In genomic region chr6:109453594-109454482, GRCh38 we compare ENCODE assay signal across 2 cellular contexts.
TF ChIP-seq lines count a peak whose summit lies in the region.

No MANE protein-coding gene starts in this region.

TF ChIP-seq in SK-N-SH, 30 proteins besides CTCF, POLR2A, EP300 and RAD21 (continued from another document):
- TF ChIP-seq, protein P1, sequence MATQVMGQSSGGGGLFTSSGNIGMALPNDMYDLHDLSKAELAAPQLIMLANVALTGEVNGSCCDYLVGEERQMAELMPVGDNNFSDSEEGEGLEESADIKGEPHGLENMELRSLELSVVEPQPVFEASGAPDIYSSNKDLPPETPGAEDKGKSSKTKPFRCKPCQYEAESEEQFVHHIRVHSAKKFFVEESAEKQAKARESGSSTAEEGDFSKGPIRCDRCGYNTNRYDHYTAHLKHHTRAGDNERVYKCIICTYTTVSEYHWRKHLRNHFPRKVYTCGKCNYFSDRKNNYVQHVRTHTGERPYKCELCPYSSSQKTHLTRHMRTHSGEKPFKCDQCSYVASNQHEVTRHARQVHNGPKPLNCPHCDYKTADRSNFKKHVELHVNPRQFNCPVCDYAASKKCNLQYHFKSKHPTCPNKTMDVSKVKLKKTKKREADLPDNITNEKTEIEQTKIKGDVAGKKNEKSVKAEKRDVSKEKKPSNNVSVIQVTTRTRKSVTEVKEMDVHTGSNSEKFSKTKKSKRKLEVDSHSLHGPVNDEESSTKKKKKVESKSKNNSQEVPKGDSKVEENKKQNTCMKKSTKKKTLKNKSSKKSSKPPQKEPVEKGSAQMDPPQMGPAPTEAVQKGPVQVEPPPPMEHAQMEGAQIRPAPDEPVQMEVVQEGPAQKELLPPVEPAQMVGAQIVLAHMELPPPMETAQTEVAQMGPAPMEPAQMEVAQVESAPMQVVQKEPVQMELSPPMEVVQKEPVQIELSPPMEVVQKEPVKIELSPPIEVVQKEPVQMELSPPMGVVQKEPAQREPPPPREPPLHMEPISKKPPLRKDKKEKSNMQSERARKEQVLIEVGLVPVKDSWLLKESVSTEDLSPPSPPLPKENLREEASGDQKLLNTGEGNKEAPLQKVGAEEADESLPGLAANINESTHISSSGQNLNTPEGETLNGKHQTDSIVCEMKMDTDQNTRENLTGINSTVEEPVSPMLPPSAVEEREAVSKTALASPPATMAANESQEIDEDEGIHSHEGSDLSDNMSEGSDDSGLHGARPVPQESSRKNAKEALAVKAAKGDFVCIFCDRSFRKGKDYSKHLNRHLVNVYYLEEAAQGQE (IDR thresholded peaks at IDR 0.05; ENCODE audit: low read depth, low read length), result no peak
- TF ChIP-seq TEAD4 (IDR thresholded peaks at IDR 0.05; ENCODE audit: borderline replicate concordance, insufficient read depth) (no peak), POLR2AphosphoS5 (IDR thresholded peaks at IDR 0.05; ENCODE audit: low read depth, low read length) (no peak), NFIC (IDR thresholded peaks at IDR 0.05; ENCODE audit: borderline replicate concordance) (no peak)

TF ChIP-seq in SK-N-SH treated with all-trans-retinoic acid at 6 μM for 48 hours, 23 proteins besides CTCF, POLR2A, EP300 and RAD21 (continued from another document):
- TF ChIP-seq CREB5 (CRISPR knock-in tag; IDR thresholded peaks at IDR 0.05; ENCODE audit: low read depth) (no peak), ARNTL (CRISPR knock-in tag; IDR thresholded peaks at IDR 0.05; ENCODE audit: borderline replicate concordance, low read depth) (no peak), ZNF8 (CRISPR knock-in tag; IDR thresholded peaks at IDR 0.05) (no peak), BACH2 (CRISPR knock-in tag; IDR thresholded peaks at IDR 0.05; ENCODE audit: borderline replicate concordance) (no peak)
